In genomic region chr12:3980504-3981272, GRCh38 we compare ENCODE assay signal across 22 cellular contexts.
DNase-seq lines count a peak whose midpoint lies in the region; TF ChIP-seq lines count a peak whose summit lies in the region.
"Had no signal": no experiment of that assay in that cellular context is flagged by ENCODE, and none has a peak within 500 bp of the region (broad histone marks: within the 10 kb centered on the region; RNA-seq: fewer than 3 reads in every experiment).

No MANE protein-coding gene starts in this region.

- no peak overlapping the region for H3K4me3 Mint-ChIP-seq in activated T-cell treated with anti-CD3 and anti-CD28 coated beads, Interleukin-2, amount 50 U/mL, for 24 hours
- no peak overlapping the region for H3K4me3 Mint-ChIP-seq in activated T-helper 1 cell treated with anti-CD3 and anti-CD28 coated beads, Interleukin-12 subunit alpha, Interleukin-12 subunit beta, Interleukin-2, Interleukin-4 antibody, amounts not matched to agents 30 ng/mL and 10 ng/mL and 1 ng/mL, durations not matched to agents 14 hours and 24 hours and 36 hours
- H3K4me3 Mint-ChIP-seq in activated T-helper 2 cell treated with anti-CD3 and anti-CD28 coated beads, Interferon-gamma antibody, Interleukin-2, Interleukin-4, amounts not matched to agents 10 μg/mL and 5 μg/mL and 100 μg/mL, durations not matched to agents 14 hours and 24 hours and 36 hours (ENCODE audit: low read depth), result no peak overlapping the region
- no peak overlapping the region for H3K4me3 Mint-ChIP-seq in neural progenitor cell
- H3K4me3 Mint-ChIP-seq: CD4-positive, CD25-positive, alpha-beta regulatory T cell had no signal

- H3K9me3 Mint-ChIP-seq in activated T-cell treated with anti-CD3 and anti-CD28 coated beads, Interleukin-2, amount 50 U/mL, for 24 hours, result no peaks in the 10 kb centered on the region
- H3K9me3 Mint-ChIP-seq in activated T-helper 1 cell treated with anti-CD3 and anti-CD28 coated beads, Interleukin-12 subunit alpha, Interleukin-12 subunit beta, Interleukin-2, Interleukin-4 antibody, amounts not matched to agents 30 ng/mL and 10 ng/mL and 1 ng/mL, durations not matched to agents 14 hours and 24 hours and 36 hours, result peaks cover 12% of the 10 kb centered on the region
- peaks cover 23% of the 10 kb centered on the region for H3K9me3 Mint-ChIP-seq in activated T-helper 2 cell treated with anti-CD3 and anti-CD28 coated beads, Interferon-gamma antibody, Interleukin-2, Interleukin-4, amounts not matched to agents 10 μg/mL and 5 μg/mL and 100 μg/mL, durations not matched to agents 14 hours and 24 hours and 36 hours
- H3K9me3 Mint-ChIP-seq in neural progenitor cell, result peaks cover 35% of the 10 kb centered on the region

- no peak overlapping the region for H3K4me2 ChIP-seq in neural progenitor cell

- H3K27me3 ChIP-seq in neural progenitor cell, result no peaks in the 10 kb centered on the region

- TF ChIP-seq CTCF in neural progenitor cell (IDR thresholded peaks at IDR 0.05) (no peak), lower leg skin (IDR thresholded peaks at IDR 0.05) (no peak)

- H3K27ac Mint-ChIP-seq in activated T-cell treated with anti-CD3 and anti-CD28 coated beads, Interleukin-2, amount 50 U/mL, for 24 hours, result peak overlapping the region; percentile 76
- peak overlapping the region; percentile 69 for H3K27ac Mint-ChIP-seq in activated T-helper 1 cell treated with anti-CD3 and anti-CD28 coated beads, Interleukin-12 subunit alpha, Interleukin-12 subunit beta, Interleukin-2, Interleukin-4 antibody, amounts not matched to agents 30 ng/mL and 10 ng/mL and 1 ng/mL, durations not matched to agents 14 hours and 24 hours and 36 hours
- peak overlapping the region; percentile 72 for H3K27ac Mint-ChIP-seq in activated T-helper 2 cell treated with anti-CD3 and anti-CD28 coated beads, Interferon-gamma antibody, Interleukin-2, Interleukin-4, amounts not matched to agents 10 μg/mL and 5 μg/mL and 100 μg/mL, durations not matched to agents 14 hours and 24 hours and 36 hours
- no peak overlapping the region for H3K27ac Mint-ChIP-seq in neural progenitor cell
- H3K27ac Mint-ChIP-seq: CD4-positive, CD25-positive, alpha-beta regulatory T cell had no signal

- DNase-seq in activated T-cell treated with anti-CD3 and anti-CD28 coated beads, Interleukin-2, amount 50 U/mL, for 24 hours, result no peak
- no peak for DNase-seq in activated T-cell treated with anti-CD3 and anti-CD28 coated beads, Interleukin-2, amount 50 U/mL, for 1 hour
- no peak for DNase-seq in activated T-helper 1 cell treated with anti-CD3 and anti-CD28 coated beads, Interleukin-12 subunit alpha, Interleukin-12 subunit beta, Interleukin-2, Interleukin-4 antibody, amounts not matched to agents 30 ng/mL and 10 ng/mL and 1 ng/mL, durations not matched to agents 14 hours and 24 hours and 36 hours (ENCODE audit: low spot score)
- no peak for DNase-seq in activated T-helper 2 cell treated with anti-CD3 and anti-CD28 coated beads, Interferon-gamma antibody, Interleukin-2, Interleukin-4, amounts not matched to agents 10 μg/mL and 5 μg/mL and 100 μg/mL, durations not matched to agents 14 hours and 24 hours and 36 hours (ENCODE audit: low spot score)
- DNase-seq in neural progenitor cell (ENCODE audit: low spot score) (peak; percentile 27), lower leg skin (ENCODE audit: low spot score in 2 of 2) (no peak), mucosa of gallbladder (ENCODE audit: low spot score) (no peak)
- no peak for DNase-seq in stimulated activated CD8-positive, alpha-beta memory T cell treated with anti-CD3 and anti-CD28 coated beads, Interleukin-4, amount 100 ng/mL, for 48 hours
- DNase-seq: CD4-positive, CD25-positive, alpha-beta regulatory T cell; COR-L47; DMS79; GM23248; Kasumi-1; NCI-H1694; NCI-H2081; NCI-H2171; NCI-H345; NCI-H524; NCI-H774; NK-92 treated with Interleukin-12 subunit alpha and Interleukin-12 subunit beta, amount 100 ng/mL, for 24 hours had no signal

- H4K20me1 ChIP-seq in neural progenitor cell (ENCODE audit: low read depth), result no peaks in the 10 kb centered on the region

- H3K36me3 Mint-ChIP-seq in activated T-cell treated with anti-CD3 and anti-CD28 coated beads, Interleukin-2, amount 50 U/mL, for 24 hours (ENCODE audit: low read depth), result no peaks in the 10 kb centered on the region
- H3K36me3 Mint-ChIP-seq in activated T-helper 1 cell treated with anti-CD3 and anti-CD28 coated beads, Interleukin-12 subunit alpha, Interleukin-12 subunit beta, Interleukin-2, Interleukin-4 antibody, amounts not matched to agents 30 ng/mL and 10 ng/mL and 1 ng/mL, durations not matched to agents 14 hours and 24 hours and 36 hours (ENCODE audit: low read depth), result peaks cover 3% of the 10 kb centered on the region
- peaks cover 4% of the 10 kb centered on the region for H3K36me3 Mint-ChIP-seq in activated T-helper 2 cell treated with anti-CD3 and anti-CD28 coated beads, Interferon-gamma antibody, Interleukin-2, Interleukin-4, amounts not matched to agents 10 μg/mL and 5 μg/mL and 100 μg/mL, durations not matched to agents 14 hours and 24 hours and 36 hours (ENCODE audit: low read depth)
- H3K36me3 Mint-ChIP-seq in neural progenitor cell, result peaks cover 5% of the 10 kb centered on the region
- H3K36me3 Mint-ChIP-seq: CD4-positive, CD25-positive, alpha-beta regulatory T cell had no signal

- no peaks in the 10 kb centered on the region for H3K79me2 ChIP-seq in neural progenitor cell (ENCODE audit: low read depth)

- no peaks in the 10 kb centered on the region for H3F3A ChIP-seq in neural progenitor cell (ENCODE audit: low read depth)

- TF ChIP-seq POLR2A in lower leg skin (IDR thresholded peaks at IDR 0.05), result no peak

- no peaks in the 10 kb centered on the region for H3K27me3 Mint-ChIP-seq in activated T-cell treated with anti-CD3 and anti-CD28 coated beads, Interleukin-2, amount 50 U/mL, for 24 hours
- H3K27me3 Mint-ChIP-seq in activated T-helper 1 cell treated with anti-CD3 and anti-CD28 coated beads, Interleukin-12 subunit alpha, Interleukin-12 subunit beta, Interleukin-2, Interleukin-4 antibody, amounts not matched to agents 30 ng/mL and 10 ng/mL and 1 ng/mL, durations not matched to agents 14 hours and 24 hours and 36 hours (ENCODE audit: insufficient read depth), result no peaks in the 10 kb centered on the region
- no peaks in the 10 kb centered on the region for H3K27me3 Mint-ChIP-seq in activated T-helper 2 cell treated with anti-CD3 and anti-CD28 coated beads, Interferon-gamma antibody, Interleukin-2, Interleukin-4, amounts not matched to agents 10 μg/mL and 5 μg/mL and 100 μg/mL, durations not matched to agents 14 hours and 24 hours and 36 hours (ENCODE audit: low read depth)
- peaks cover 4% of the 10 kb centered on the region for H3K27me3 Mint-ChIP-seq in neural progenitor cell (ENCODE audit: insufficient read depth, low read depth)

- H3K9me3 ChIP-seq in neural progenitor cell (ENCODE audit: low read depth), result no peaks in the 10 kb centered on the region
- H3K9me3 ChIP-seq: HAP-1 had no signal

- 77 to 81% methylated on average over 11 of the region's 11 CpGs for WGBS in lower leg skin, 2 donors

- H3K4me3 ChIP-seq in neural progenitor cell, result no peak overlapping the region
- no peak overlapping the region for H3K4me3 ChIP-seq in lower leg skin (ENCODE audit: low read depth, poor library complexity, severe bottlenecking)
- H3K4me3 ChIP-seq: GM23248, HAP-1 had no signal

- H3K9ac ChIP-seq in neural progenitor cell, result no peak overlapping the region
- H3K9ac ChIP-seq: GM23248 had no signal

- no peaks in the 10 kb centered on the region for H3K36me3 ChIP-seq in neural progenitor cell
- H3K36me3 ChIP-seq: HAP-1 had no signal

- intact Hi-C loops in activated T-helper 1 cell treated with anti-CD3 and anti-CD28 coated beads, Interleukin-12 subunit alpha, Interleukin-12 subunit beta, Interleukin-2, Interleukin-4 antibody, amounts not matched to agents 30 ng/mL and 10 ng/mL and 1 ng/mL, durations not matched to agents 14 hours and 24 hours and 36 hours (cut with micrococcal nuclease), result loop anchor here (1.0 kb wide), 1 partner anchor 7 kb away; no protein-coding TSS in a partner anchor
- intact Hi-C loops in activated T-helper 2 cell treated with anti-CD3 and anti-CD28 coated beads, Interferon-gamma antibody, Interleukin-2, Interleukin-4, amounts not matched to agents 10 μg/mL and 5 μg/mL and 100 μg/mL, durations not matched to agents 14 hours and 24 hours and 36 hours (cut with micrococcal nuclease), result no loop called here
- intact Hi-C loops in lower leg skin (cut with DNase I; ENCODE audit: low total_unique reads), result no loop called here

- H3K4me1 Mint-ChIP-seq in activated T-cell treated with anti-CD3 and anti-CD28 coated beads, Interleukin-2, amount 50 U/mL, for 24 hours (ENCODE audit: low read depth), result peaks cover 48% of the 10 kb centered on the region
- peaks cover 28% of the 10 kb centered on the region for H3K4me1 Mint-ChIP-seq in activated T-helper 1 cell treated with anti-CD3 and anti-CD28 coated beads, Interleukin-12 subunit alpha, Interleukin-12 subunit beta, Interleukin-2, Interleukin-4 antibody, amounts not matched to agents 30 ng/mL and 10 ng/mL and 1 ng/mL, durations not matched to agents 14 hours and 24 hours and 36 hours (ENCODE audit: low read depth)
- H3K4me1 Mint-ChIP-seq in activated T-helper 2 cell treated with anti-CD3 and anti-CD28 coated beads, Interferon-gamma antibody, Interleukin-2, Interleukin-4, amounts not matched to agents 10 μg/mL and 5 μg/mL and 100 μg/mL, durations not matched to agents 14 hours and 24 hours and 36 hours (ENCODE audit: low read depth), result peaks cover 41% of the 10 kb centered on the region
- H3K4me1 Mint-ChIP-seq in neural progenitor cell, result no peaks in the 10 kb centered on the region

- H3K4me1 ChIP-seq in neural progenitor cell, result no peaks in the 10 kb centered on the region
- H3K4me1 ChIP-seq: HAP-1 had no signal

- H2AFZ ChIP-seq in neural progenitor cell (replicated peaks), result no peak overlapping the region
- H2AFZ ChIP-seq: GM23248 had no signal

- H3K27ac ChIP-seq in neural progenitor cell, result no peak overlapping the region
- H3K27ac ChIP-seq: GM23248, RWPE1 had no signal
